In the genomic region with DNA sequence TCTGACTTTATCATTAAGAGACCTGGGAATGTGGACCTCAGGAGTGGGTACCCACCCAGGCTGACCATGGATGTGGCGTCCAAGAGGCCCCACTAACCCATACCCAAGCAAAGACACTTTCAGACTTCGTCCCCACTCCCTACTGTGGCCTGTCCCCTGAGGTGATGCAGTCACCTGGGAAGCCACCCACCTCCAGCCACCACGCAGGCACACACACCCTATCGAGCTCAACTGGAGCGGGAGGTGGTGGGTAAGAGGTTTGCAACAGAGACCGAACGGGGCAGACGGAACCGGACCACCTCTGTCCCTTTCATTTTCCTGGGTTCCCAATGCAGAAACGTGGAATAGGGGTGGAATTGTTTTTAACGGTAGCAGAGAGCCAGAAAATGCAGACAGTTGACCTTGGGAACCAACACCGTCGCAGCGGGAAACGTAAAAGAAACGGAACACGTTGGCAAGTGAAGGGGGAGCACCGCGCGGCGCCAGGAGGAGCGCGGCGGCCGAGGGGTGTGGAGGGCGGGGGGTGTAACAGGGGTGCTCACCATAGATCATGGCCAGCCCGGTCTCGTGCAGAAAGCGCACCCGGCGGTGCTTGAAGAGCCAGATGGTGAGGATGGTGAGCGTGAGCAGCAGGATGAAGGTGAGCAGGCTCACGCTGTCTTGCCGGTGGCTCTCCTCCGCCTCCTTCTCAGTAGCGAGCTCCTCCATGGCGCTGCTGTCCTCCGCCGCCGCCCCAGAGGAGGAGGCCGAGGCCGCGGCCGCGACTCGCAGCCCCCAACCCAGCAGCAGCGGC, we compare ENCODE assay signal across 8 cellular contexts. TPM values are rescaled to one million over a fixed set of nuclear protein-coding genes. Genes with fewer than 3 reads are reported as not detected.
A peak's percentile ranks its signal among the peaks of the same experiment; 100 is the strongest.
DNase-seq lines count a peak whose midpoint lies in the region; ATAC-seq, FAIRE-seq and TF ChIP-seq lines count a peak whose summit lies in the region.

No MANE protein-coding gene starts in this region.

- H3K4me3 ChIP-seq in H7 (ENCODE audit: insufficient read depth, low read depth, low read length) (peak overlapping the region; percentile 79), skeletal muscle cell (ENCODE audit: low read depth, low read length) (peak overlapping the region; percentile 59)

- intact Hi-C loops in left cardiac atrium (cut with DNase I) = loop anchor here in 1 of 2 donors (2.0 kb wide), 1 partner anchor 38 kb away; no protein-coding TSS in a partner anchor

- CTCF ChIA-PET in HEK293T (lab: Yijun Ruan, JAX) = interaction anchor here (1.0 kb wide), 2 partner anchors 8 to 38 kb away, joined by 4 to 5 read pairs; no protein-coding TSS in a partner anchor

- DNase-seq in G401 (ENCODE audit: low spot score) (peak; percentile 28), H7 (peak; percentile 39), NCI-H146 treated with DMSO at 0.1 percent for 48 hours (lab: John Stamatoyannopoulos, UW; ENCODE audit: unreplicated experiment) (peak; percentile 11), left cardiac atrium (no peak), skeletal muscle cell (ENCODE audit: low read depth) (no peak), HEK293T (ENCODE audit: extremely low spot score) (no peak), GM12891 (ENCODE audit: insufficient read length, low spot score) (no peak)
- DNase-seq in activated T-helper 9 cell treated with anti-CD3 and anti-CD28 coated beads, Interleukin-2, amount 50 U/mL, for 16 hours (ENCODE audit: low read depth) = peak; percentile 2

- POLR2A ChIA-PET in HEK293T (lab: Yijun Ruan, JAX) = interaction anchor here (1.3 to 1.5 kb wide), 2 partner anchors 11 to 38 kb away, joined by 4 to 6 read pairs; no protein-coding TSS in a partner anchor

- peak; percentile 18 to 42 for ATAC-seq in left cardiac atrium

- no peaks in the 10 kb centered on the region for H3K27me3 ChIP-seq in H7 (ENCODE audit: control insufficient read depth, insufficient read depth, low read length)

- TF ChIP-seq POLR2A in GM12891 (IDR thresholded peaks at IDR 0.05; ENCODE audit: low read depth, low read length) = no peak

- no peak for FAIRE-seq in GM12891 (lab: Jason Lieb, UNC)

- in situ Hi-C loops in G401 (cut with HindIII; ENCODE audit: low sequenced_read_pairs) = no loop called here

- no peaks in the 10 kb centered on the region for H3K36me3 ChIP-seq in H7 (replicated peaks; ENCODE audit: control insufficient read depth, insufficient read depth, low read length)

TF ChIP-seq in HEK293T, 16 proteins besides CTCF, POLR2A, EP300 and RAD21:
- TF ChIP-seq HDGF (IDR thresholded peaks at IDR 0.05; ENCODE audit: borderline replicate concordance) = no peak
- no peak for TF ChIP-seq ZNF384 (IDR thresholded peaks at IDR 0.05)
- no peak for TF ChIP-seq FOXM1 (IDR thresholded peaks at IDR 0.05; ENCODE audit: borderline replicate concordance)
- TF ChIP-seq, protein P1, sequence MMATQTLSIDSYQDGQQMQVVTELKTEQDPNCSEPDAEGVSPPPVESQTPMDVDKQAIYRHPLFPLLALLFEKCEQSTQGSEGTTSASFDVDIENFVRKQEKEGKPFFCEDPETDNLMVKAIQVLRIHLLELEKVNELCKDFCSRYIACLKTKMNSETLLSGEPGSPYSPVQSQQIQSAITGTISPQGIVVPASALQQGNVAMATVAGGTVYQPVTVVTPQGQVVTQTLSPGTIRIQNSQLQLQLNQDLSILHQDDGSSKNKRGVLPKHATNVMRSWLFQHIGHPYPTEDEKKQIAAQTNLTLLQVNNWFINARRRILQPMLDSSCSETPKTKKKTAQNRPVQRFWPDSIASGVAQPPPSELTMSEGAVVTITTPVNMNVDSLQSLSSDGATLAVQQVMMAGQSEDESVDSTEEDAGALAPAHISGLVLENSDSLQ (IDR thresholded peaks at IDR 0.05) = no peak
- TF ChIP-seq SUZ12 (IDR thresholded peaks at IDR 0.05) = no peak
- no peak for TF ChIP-seq SP1 (IDR thresholded peaks at IDR 0.05)
- TF ChIP-seq ELF4 (IDR thresholded peaks at IDR 0.05) = no peak
- no peak for TF ChIP-seq ARNT (IDR thresholded peaks at IDR 0.05)
- no peak for TF ChIP-seq L3MBTL2 (conservative IDR thresholded peaks at IDR 0.05)
- no peak for TF ChIP-seq CTBP1 (IDR thresholded peaks at IDR 0.05; ENCODE audit: borderline replicate concordance)
- TF ChIP-seq LEF1 (IDR thresholded peaks at IDR 0.05; ENCODE audit: borderline replicate concordance) = no peak
- TF ChIP-seq BHLHE40 (IDR thresholded peaks at IDR 0.05; ENCODE audit: borderline replicate concordance) = no peak
- no peak for TF ChIP-seq FOXK2 (IDR thresholded peaks at IDR 0.05)
- TF ChIP-seq NFRKB (IDR thresholded peaks at IDR 0.05) = no peak
- TF ChIP-seq FOXA1 (IDR thresholded peaks at IDR 0.05) = no peak
- TF ChIP-seq TARDBP (IDR thresholded peaks at IDR 0.05) = no peak

TF ChIP-seq in GM12891, 5 proteins besides CTCF, POLR2A, EP300 and RAD21:
- TF ChIP-seq POU2F2 (IDR thresholded peaks at IDR 0.05; ENCODE audit: low read depth, low read length) (no peak), SPI1 (IDR thresholded peaks at IDR 0.05; ENCODE audit: low read depth, low read length) (no peak), POLR2AphosphoS5 (IDR thresholded peaks at IDR 0.05; ENCODE audit: low read depth, low read length) (no peak), PAX5 (IDR thresholded peaks at IDR 0.05; ENCODE audit: insufficient read depth, low read length, severe bottlenecking) (no peak), TAF1 (IDR thresholded peaks at IDR 0.05; ENCODE audit: low read depth, low read length) (no peak)

RNA-seq across cellular contexts. Expression of gene SLC9A7, which starts 0.6 kb away (rescaled TPM):
- 1.5 and 2.1 TPM in 2 replicates for total RNA-seq in G401 (2014; rRNA removed; shearing (Covaris generic))
- total RNA-seq in H7 (2014; rRNA removed; shearing (Covaris generic)) = 31.1 and 38.6 TPM in 2 replicates
- 1 to 10 TPM; 4.0 to 4.8 TPM for total RNA-seq in left cardiac atrium
- polyA plus RNA-seq in GM12891 (2012; ENCODE audit: low read depth, missing spikeins) = 15.0 TPM

Comparison
In these comparisons a context has a peak if more than half of its experiments do, and no peak if none do; other contexts are left out.
1. DNase-seq: peak in G401 (single experiment), H7 (single experiment), NCI-H146 treated with DMSO at 0.1 percent for 48 hours (single experiment) and activated T-helper 9 cell treated with anti-CD3 and anti-CD28 coated beads, Interleukin-2, amount 50 U/mL, for 16 hours (single experiment); none in left cardiac atrium (single experiment), skeletal muscle cell (single experiment), HEK293T (single experiment) and GM12891 (single experiment).